Comparison of ENCODE assay signal across 8 cellular contexts in the genomic region with DNA sequence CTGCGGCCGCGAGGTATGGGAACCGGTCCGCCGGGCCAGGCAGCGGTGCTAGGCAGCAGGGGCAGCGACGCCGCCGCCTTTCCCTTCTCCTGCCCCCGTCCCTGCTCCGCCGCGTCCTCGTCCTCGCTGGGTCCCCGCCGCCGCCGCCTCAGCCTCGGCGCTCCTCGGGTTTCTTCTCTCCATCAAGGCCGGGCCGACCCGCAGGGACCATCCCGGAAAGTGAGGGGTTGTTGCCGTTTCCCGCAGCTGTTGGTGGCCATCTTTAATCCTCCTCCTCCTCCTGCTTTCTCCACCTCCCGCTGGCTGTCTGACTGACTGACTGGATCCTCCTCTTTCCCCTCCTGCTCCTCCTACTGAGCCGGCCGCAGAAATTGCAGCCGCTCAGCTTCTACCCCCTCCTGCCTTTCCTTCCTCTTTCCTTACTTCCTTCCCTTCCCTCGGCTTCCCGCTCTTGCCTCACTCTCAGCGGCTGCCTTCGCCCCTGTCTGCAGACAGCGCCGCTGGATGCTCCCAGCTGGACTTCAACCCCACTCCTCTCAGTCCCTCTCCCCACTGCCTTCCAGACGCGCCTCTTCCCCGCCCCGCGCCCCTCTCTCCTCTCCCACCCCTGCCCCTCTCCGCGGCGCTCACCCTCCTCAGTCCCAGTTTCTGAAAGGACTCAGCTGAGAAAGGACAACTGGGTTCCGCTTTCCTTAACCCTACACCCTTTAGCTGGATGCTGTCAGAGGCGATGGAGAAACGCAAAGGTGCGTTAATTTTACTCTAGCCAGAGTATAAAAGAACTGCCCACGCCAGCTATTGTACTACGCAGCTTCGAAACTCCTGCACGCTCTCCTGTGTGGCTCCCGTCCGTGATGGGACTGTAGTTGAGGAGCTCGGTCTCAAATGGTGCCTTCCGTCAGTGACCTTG. TPM values are rescaled to one million over a fixed set of nuclear protein-coding genes. Genes with fewer than 3 reads are reported as not detected.
DNase-seq lines count a peak whose midpoint lies in the region; ATAC-seq and TF ChIP-seq lines count a peak whose summit lies in the region.

A gene with protein sequence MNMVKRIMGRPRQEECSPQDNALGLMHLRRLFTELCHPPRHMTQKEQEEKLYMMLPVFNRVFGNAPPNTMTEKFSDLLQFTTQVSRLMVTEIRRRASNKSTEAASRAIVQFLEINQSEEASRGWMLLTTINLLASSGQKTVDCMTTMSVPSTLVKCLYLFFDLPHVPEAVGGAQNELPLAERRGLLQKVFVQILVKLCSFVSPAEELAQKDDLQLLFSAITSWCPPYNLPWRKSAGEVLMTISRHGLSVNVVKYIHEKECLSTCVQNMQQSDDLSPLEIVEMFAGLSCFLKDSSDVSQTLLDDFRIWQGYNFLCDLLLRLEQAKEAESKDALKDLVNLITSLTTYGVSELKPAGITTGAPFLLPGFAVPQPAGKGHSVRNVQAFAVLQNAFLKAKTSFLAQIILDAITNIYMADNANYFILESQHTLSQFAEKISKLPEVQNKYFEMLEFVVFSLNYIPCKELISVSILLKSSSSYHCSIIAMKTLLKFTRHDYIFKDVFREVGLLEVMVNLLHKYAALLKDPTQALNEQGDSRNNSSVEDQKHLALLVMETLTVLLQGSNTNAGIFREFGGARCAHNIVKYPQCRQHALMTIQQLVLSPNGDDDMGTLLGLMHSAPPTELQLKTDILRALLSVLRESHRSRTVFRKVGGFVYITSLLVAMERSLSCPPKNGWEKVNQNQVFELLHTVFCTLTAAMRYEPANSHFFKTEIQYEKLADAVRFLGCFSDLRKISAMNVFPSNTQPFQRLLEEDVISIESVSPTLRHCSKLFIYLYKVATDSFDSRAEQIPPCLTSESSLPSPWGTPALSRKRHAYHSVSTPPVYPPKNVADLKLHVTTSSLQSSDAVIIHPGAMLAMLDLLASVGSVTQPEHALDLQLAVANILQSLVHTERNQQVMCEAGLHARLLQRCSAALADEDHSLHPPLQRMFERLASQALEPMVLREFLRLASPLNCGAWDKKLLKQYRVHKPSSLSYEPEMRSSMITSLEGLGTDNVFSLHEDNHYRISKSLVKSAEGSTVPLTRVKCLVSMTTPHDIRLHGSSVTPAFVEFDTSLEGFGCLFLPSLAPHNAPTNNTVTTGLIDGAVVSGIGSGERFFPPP (N-terminal part only) (minus strand): TSS at position 309 of the 910 bp plus-strand sequence. CDS start 106,099 bp downstream, outside the sequence.

- peak within 1 kb of the TSS; percentile 97 for H3K27ac Mint-ChIP-seq in MCF 10A (ENCODE audit: low read depth, unreplicated experiment)

- no TSS peak for BruUV-seq in MCF 10A (replicated peaks; lab: Mats Ljungman, UMichigan)

- H3K4me1 Mint-ChIP-seq in MCF 10A (ENCODE audit: insufficient read depth, unreplicated experiment) = peaks cover 4% of the 10 kb centered on the region

- CTCF ChIA-PET in MCF 10A (lab: Yijun Ruan, JAX) = interaction anchor here (0.6 to 1.6 kb wide), 6 partner anchors 10 to 388 kb away, joined by 3 to 6 read pairs (median 4); no protein-coding TSS in a partner anchor

- TF ChIP-seq CTCF in MCF 10A (IDR thresholded peaks at IDR 0.05; ENCODE audit: unreplicated experiment) = no peak

- no peaks in the 10 kb centered on the region for H3K9me3 Mint-ChIP-seq in MCF 10A (ENCODE audit: unreplicated experiment)

- intact Hi-C loops in MCF 10A (cut with micrococcal nuclease) = loop anchor here (1.0 to 5.0 kb wide), 5 partner anchors 44 to 388 kb away; no protein-coding TSS in a partner anchor

- H3K27me3 Mint-ChIP-seq in MCF 10A (ENCODE audit: insufficient read depth, unreplicated experiment) = no peaks in the 10 kb centered on the region

- POLR2A ChIA-PET in MCF 10A (lab: Yijun Ruan, JAX) = interaction anchor here (0.5 to 4.3 kb wide), 38 partner anchors 8 to 1267 kb away, joined by 3 to 40 read pairs (median 4); a partner anchor contains a TSS

- H3K4me3 Mint-ChIP-seq in MCF 10A (ENCODE audit: unreplicated experiment) = peak within 1 kb of the TSS; percentile 88

- H3K36me3 Mint-ChIP-seq in MCF 10A (ENCODE audit: insufficient read depth, unreplicated experiment) = peaks cover 23% of the 10 kb centered on the region

- DNase-seq in AG20443 (ENCODE audit: low spot score) (peak; percentile 94), KG1 (lab: John Stamatoyannopoulos, UW) (peak; percentile 37), MCF 10A (ENCODE audit: unreplicated experiment) (peak; percentile 93), hippocampal formation (lab: John Stamatoyannopoulos, UW) (peak; percentile 82 to 95), pons (ENCODE audit: low spot score) (peak; percentile 92)
- DNase-seq in NK-92 treated with Interleukin-12 subunit alpha and Interleukin-12 subunit beta, amount 100 ng/mL, for 24 hours (lab: John Stamatoyannopoulos, UW) = no peak

- peak; percentile 52 for ATAC-seq in GM18511 (IDR thresholded peaks at IDR 0.05; ENCODE audit: unreplicated experiment)

TF ChIP-seq in PFSK-1, 5 proteins besides CTCF, POLR2A, EP300 and RAD21:
- peak; percentile 79; the same call in 1 of the 2 replicates for TF ChIP-seq POLR2AphosphoS5 (IDR thresholded peaks at IDR 0.05; ENCODE audit: low read depth, low read length)
- TF ChIP-seq TAF1 (IDR thresholded peaks at IDR 0.05; ENCODE audit: borderline replicate concordance, insufficient read depth, low read length) = peak; percentile 90
- peak; percentile 27 for TF ChIP-seq FOXP2 (optimal IDR thresholded peaks at IDR 0.05; ENCODE audit: borderline replicate concordance, extremely low read depth, extremely low read length, insufficient read depth)
- TF ChIP-seq, protein P1, sequence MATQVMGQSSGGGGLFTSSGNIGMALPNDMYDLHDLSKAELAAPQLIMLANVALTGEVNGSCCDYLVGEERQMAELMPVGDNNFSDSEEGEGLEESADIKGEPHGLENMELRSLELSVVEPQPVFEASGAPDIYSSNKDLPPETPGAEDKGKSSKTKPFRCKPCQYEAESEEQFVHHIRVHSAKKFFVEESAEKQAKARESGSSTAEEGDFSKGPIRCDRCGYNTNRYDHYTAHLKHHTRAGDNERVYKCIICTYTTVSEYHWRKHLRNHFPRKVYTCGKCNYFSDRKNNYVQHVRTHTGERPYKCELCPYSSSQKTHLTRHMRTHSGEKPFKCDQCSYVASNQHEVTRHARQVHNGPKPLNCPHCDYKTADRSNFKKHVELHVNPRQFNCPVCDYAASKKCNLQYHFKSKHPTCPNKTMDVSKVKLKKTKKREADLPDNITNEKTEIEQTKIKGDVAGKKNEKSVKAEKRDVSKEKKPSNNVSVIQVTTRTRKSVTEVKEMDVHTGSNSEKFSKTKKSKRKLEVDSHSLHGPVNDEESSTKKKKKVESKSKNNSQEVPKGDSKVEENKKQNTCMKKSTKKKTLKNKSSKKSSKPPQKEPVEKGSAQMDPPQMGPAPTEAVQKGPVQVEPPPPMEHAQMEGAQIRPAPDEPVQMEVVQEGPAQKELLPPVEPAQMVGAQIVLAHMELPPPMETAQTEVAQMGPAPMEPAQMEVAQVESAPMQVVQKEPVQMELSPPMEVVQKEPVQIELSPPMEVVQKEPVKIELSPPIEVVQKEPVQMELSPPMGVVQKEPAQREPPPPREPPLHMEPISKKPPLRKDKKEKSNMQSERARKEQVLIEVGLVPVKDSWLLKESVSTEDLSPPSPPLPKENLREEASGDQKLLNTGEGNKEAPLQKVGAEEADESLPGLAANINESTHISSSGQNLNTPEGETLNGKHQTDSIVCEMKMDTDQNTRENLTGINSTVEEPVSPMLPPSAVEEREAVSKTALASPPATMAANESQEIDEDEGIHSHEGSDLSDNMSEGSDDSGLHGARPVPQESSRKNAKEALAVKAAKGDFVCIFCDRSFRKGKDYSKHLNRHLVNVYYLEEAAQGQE (IDR thresholded peaks at IDR 0.05; ENCODE audit: insufficient read depth in 1 of 2, low read depth in 2 of 2, low read length in 2 of 2) = 0 out of 4 replicates have a peak, but pooled peaks have one; percentile 9 to 17
- TF ChIP-seq SIN3A (IDR thresholded peaks at IDR 0.05; ENCODE audit: borderline replicate concordance, insufficient read depth, low read length) = peak; percentile 69; the same call in 1 of the 2 replicates

RNA-seq across cellular contexts. Expression of the gene that starts here (rescaled TPM):
- 4.9 TPM for polyA plus RNA-seq in PFSK-1 (2012; ENCODE audit: insufficient read length, low read depth)
- 73.7 and 90.7 TPM in 2 replicates for total RNA-seq in MCF 10A (2022)
